Comparison of ENCODE assay signal across 1 cellular context in the genomic region with DNA sequence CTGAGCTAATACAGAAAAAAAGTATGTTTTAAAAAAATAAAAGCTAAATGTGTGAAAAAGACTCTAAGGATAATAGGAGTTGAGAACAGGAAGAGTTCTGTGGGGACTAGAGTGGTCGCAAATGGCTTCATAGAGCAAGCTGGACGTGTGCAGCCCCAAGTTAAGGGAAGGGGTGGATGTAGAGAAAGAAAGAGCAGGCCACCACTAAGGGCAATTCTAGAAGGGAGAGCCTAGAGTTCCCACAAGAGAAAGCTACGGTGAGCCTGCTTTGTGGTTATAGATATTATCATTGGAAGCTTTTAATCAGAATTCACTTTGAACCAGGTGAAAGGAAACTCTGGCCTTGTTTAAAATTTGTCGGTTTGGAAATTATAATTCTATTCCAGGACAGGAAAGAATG.
TF ChIP-seq lines count a peak whose summit lies in the region.

No MANE protein-coding gene starts in this region.

TF ChIP-seq in SK-N-SH, 30 proteins besides CTCF, POLR2A, EP300 and RAD21:
- TF ChIP-seq ZBTB33 (IDR thresholded peaks at IDR 0.05; ENCODE audit: borderline replicate concordance, low read depth) (no peak), RXRA (IDR thresholded peaks at IDR 0.05; ENCODE audit: borderline replicate concordance, low read depth) (no peak), SIN3A (IDR thresholded peaks at IDR 0.05; ENCODE audit: borderline replicate concordance, low read depth, low read length) (no peak), MAX (IDR thresholded peaks at IDR 0.05; ENCODE audit: low read depth) (no peak), FOXJ3 (CRISPR knock-in tag; IDR thresholded peaks at IDR 0.05) (no peak), REST (IDR thresholded peaks at IDR 0.05; ENCODE audit: low read depth, low read length) (no peak), TEAD4 (IDR thresholded peaks at IDR 0.05; ENCODE audit: borderline replicate concordance, insufficient read depth) (no peak)
TF ChIP-seq in SK-N-SH: peak in this region for 0.
